In genomic region chr2:128322651-128323491, GRCh38 we compare ENCODE assay signal across 8 cellular contexts. TPM values are rescaled to one million over a fixed set of nuclear protein-coding genes. Genes with fewer than 3 reads are reported as not detected.
A peak's percentile ranks its signal among the peaks of the same experiment; 100 is the strongest.
DNase-seq lines count a peak whose midpoint lies in the region; ATAC-seq and TF ChIP-seq lines count a peak whose summit lies in the region.

No MANE protein-coding gene starts in this region.

- no peaks in the 10 kb centered on the region for H3K36me3 ChIP-seq in PC-3 (ENCODE audit: low read depth, low read length)
- no peaks in the 10 kb centered on the region for H3K36me3 ChIP-seq in naive thymus-derived CD4-positive, alpha-beta T cell (ENCODE audit: control insufficient read depth in 2 of 3, insufficient read depth in 3 of 3, low read length in 3 of 3)

- H3K4me1 ChIP-seq in PC-3 (ENCODE audit: insufficient read depth, low read length), result no peaks in the 10 kb centered on the region
- H3K4me1 ChIP-seq in naive thymus-derived CD4-positive, alpha-beta T cell (ENCODE audit: control insufficient read depth in 2 of 2, insufficient read depth in 2 of 2, low read length in 2 of 2), result peaks cover 5 to 12% of the 10 kb centered on the region in 2 donors

- intact Hi-C loops in PC-3 (cut with micrococcal nuclease), result no loop called here
- intact Hi-C loops in naive thymus-derived CD4-positive, alpha-beta T cell (cut with micrococcal nuclease), result loop anchor here (1.0 to 10.0 kb wide), 9 partner anchors 296 to 1666 kb away; partner anchors contain the start of genes SAP130 (in 2 of the 2), GYPC (in 1 of the 2) and IWS1 (in 1 of the 2)

- H3K4me2 ChIP-seq in PC-3 (ENCODE audit: low read length), result 0 out of 2 replicates have a peak overlapping the region, but pooled peaks have one; percentile 89

- no peaks in the 10 kb centered on the region for H3K9me3 ChIP-seq in PC-3 (ENCODE audit: low read length)
- no peaks in the 10 kb centered on the region for H3K9me3 ChIP-seq in naive thymus-derived CD4-positive, alpha-beta T cell (ENCODE audit: control insufficient read depth in 2 of 3, low read length in 3 of 3)

- H3K9me3 Mint-ChIP-seq in effector memory CD8-positive, alpha-beta T cell, result no peaks in the 10 kb centered on the region
- H3K9me3 Mint-ChIP-seq in naive thymus-derived CD4-positive, alpha-beta T cell, result peaks cover 0 to 1% (median 0%) of the 10 kb centered on the region in 11 donors
- H3K9me3 Mint-ChIP-seq in glutamatergic neuron (ENCODE audit: unreplicated experiment), result peaks cover 5% of the 10 kb centered on the region

- POLR2A ChIA-PET in PC-3 (lab: Charles Lee; ENCODE audit: unreplicated experiment), result no interaction called here
- POLR2A ChIA-PET in naive thymus-derived CD4-positive, alpha-beta T cell (lab: Charles Lee), result no interaction called here

- H3K27me3 ChIP-seq in PC-3 (ENCODE audit: low read length), result no peaks in the 10 kb centered on the region
- H3K27me3 ChIP-seq in naive thymus-derived CD4-positive, alpha-beta T cell (ENCODE audit: control insufficient read depth in 2 of 2, insufficient read depth in 2 of 2, low read length in 2 of 2), result no peaks in the 10 kb centered on the region

- H3K9me2 ChIP-seq in PC-3 (replicated peaks; ENCODE audit: low read length), result no peaks in the 10 kb centered on the region

- no peak overlapping the region for H3K27ac ChIP-seq in PC-3 (ENCODE audit: low read length)
- no peak overlapping the region for H3K27ac ChIP-seq in naive thymus-derived CD4-positive, alpha-beta T cell (ENCODE audit: low read depth, low read length)

- H3F3A ChIP-seq in PC-3 (ENCODE audit: low read length, unreplicated experiment), result no peaks in the 10 kb centered on the region

- peaks cover 0 to 10% of the 10 kb centered on the region in 2 donors for H3K27me3 Mint-ChIP-seq in effector memory CD8-positive, alpha-beta T cell
- H3K27me3 Mint-ChIP-seq in naive thymus-derived CD4-positive, alpha-beta T cell, result peaks cover 0 to 13% (median 0%) of the 10 kb centered on the region in 5 donors
- H3K27me3 Mint-ChIP-seq in glutamatergic neuron (ENCODE audit: unreplicated experiment), result peaks cover 7% of the 10 kb centered on the region

- H2AFZ ChIP-seq in PC-3 (ENCODE audit: low read length), result no peak overlapping the region

- DNase-seq in AG09309 (ENCODE audit: low read depth) (no peak), PC-3 (no peak), A172 (ENCODE audit: low spot score) (no peak), glutamatergic neuron (no peak)
- no peak for DNase-seq in effector memory CD8-positive, alpha-beta T cell
- DNase-seq in naive thymus-derived CD4-positive, alpha-beta T cell, result peak in 1 of 9 donors; percentile 21

- H3K36me3 Mint-ChIP-seq in effector memory CD8-positive, alpha-beta T cell (ENCODE audit: insufficient read depth), result peaks cover 3% of the 10 kb centered on the region
- no peaks in the 10 kb centered on the region for H3K36me3 Mint-ChIP-seq in naive thymus-derived CD4-positive, alpha-beta T cell
- no peaks in the 10 kb centered on the region for H3K36me3 Mint-ChIP-seq in glutamatergic neuron (ENCODE audit: unreplicated experiment)

- BruUV-seq in PC-3 (replicated peaks; lab: Mats Ljungman, UMichigan), result no TSS peak

- no peak overlapping the region for H3K27ac Mint-ChIP-seq in effector memory CD8-positive, alpha-beta T cell
- H3K27ac Mint-ChIP-seq in naive thymus-derived CD4-positive, alpha-beta T cell, result peak overlapping the region in 5 of 9 donors; percentile 6 to 78 (median 58)
- H3K27ac Mint-ChIP-seq in glutamatergic neuron (ENCODE audit: unreplicated experiment), result no peak overlapping the region

- H3K79me2 ChIP-seq in PC-3 (ENCODE audit: low read length), result no peaks in the 10 kb centered on the region

- TF ChIP-seq CTCF in AG09309 (IDR thresholded peaks at IDR 0.05; ENCODE audit: control insufficient read depth, insufficient read depth, low read depth, low read length, missing control alignments), result no peak
- no peak for TF ChIP-seq CTCF in PC-3 (conservative IDR thresholded peaks at IDR 0.05; ENCODE audit: low read depth, low read length)
- TF ChIP-seq CTCF in glutamatergic neuron (IDR thresholded peaks at IDR 0.05; ENCODE audit: partially characterized antibody, unreplicated experiment), result no peak

- ATAC-seq in PC-3, result no peak
- ATAC-seq in effector memory CD8-positive, alpha-beta T cell (replicated peaks), result no peak
- no peak for ATAC-seq in naive thymus-derived CD4-positive, alpha-beta T cell
- no peak for ATAC-seq in GM18519 (IDR thresholded peaks at IDR 0.05; ENCODE audit: low FRiP score, unreplicated experiment)
- no peak for ATAC-seq in HG03432 (IDR thresholded peaks at IDR 0.05; ENCODE audit: unreplicated experiment)

- H3K4me3 ChIP-seq in AG09309 (ENCODE audit: control insufficient read depth, low read depth, low read length) (peak overlapping the region; percentile 57), PC-3 (ENCODE audit: low read length) (peak overlapping the region; percentile 70; the same call in 1 of the 2 replicates)
- H3K4me3 ChIP-seq in naive thymus-derived CD4-positive, alpha-beta T cell (ENCODE audit: low read length), result no peak overlapping the region

- H3K9ac ChIP-seq in PC-3 (ENCODE audit: low read length), result no peak overlapping the region

- H3K4me1 Mint-ChIP-seq in effector memory CD8-positive, alpha-beta T cell (ENCODE audit: low read depth in 2 of 2), result peaks cover 13 to 15% of the 10 kb centered on the region in 2 donors
- peaks cover 6 to 22% (median 14%) of the 10 kb centered on the region in 7 donors for H3K4me1 Mint-ChIP-seq in naive thymus-derived CD4-positive, alpha-beta T cell
- peaks cover 9% of the 10 kb centered on the region for H3K4me1 Mint-ChIP-seq in glutamatergic neuron (ENCODE audit: low read depth, unreplicated experiment)

- no peaks in the 10 kb centered on the region for H4K20me1 ChIP-seq in PC-3 (ENCODE audit: low read length)

- CTCF ChIA-PET in PC-3 (lab: Charles Lee), result no interaction called here
- CTCF ChIA-PET in naive thymus-derived CD4-positive, alpha-beta T cell (lab: Charles Lee), result no interaction called here

- H3K4me3 Mint-ChIP-seq in effector memory CD8-positive, alpha-beta T cell, result peak overlapping the region; percentile 56 to 72
- peak overlapping the region; percentile 59 to 92 (median 74) for H3K4me3 Mint-ChIP-seq in naive thymus-derived CD4-positive, alpha-beta T cell
- H3K4me3 Mint-ChIP-seq in glutamatergic neuron (ENCODE audit: unreplicated experiment), result no peak overlapping the region

RNA-seq across cellular contexts. Expression of gene HS6ST1, which starts 4.2 kb away (rescaled TPM):
- total RNA-seq in PC-3 (2014; rRNA removed) (21.5 and 25.6 TPM in 2 replicates), glutamatergic neuron (ENCODE audit: unreplicated experiment) (173 TPM)
- total RNA-seq in naive thymus-derived CD4-positive, alpha-beta T cell, result 10 to 100 TPM; 10.3 to 14.3 (median 13.1) TPM
- polyA plus RNA-seq in naive thymus-derived CD4-positive, alpha-beta T cell, result 1 to 10 TPM; 1.6 to 4.3 TPM
- total RNA-seq in A172 (2014; rRNA removed; shearing (Covaris generic)), result 33.7 and 45.8 TPM in 2 replicates

Comparison
In these comparisons a context has a peak if more than half of its experiments do, and no peak if none do; other contexts are left out.
1. H3K27ac Mint-ChIP-seq: peak in naive thymus-derived CD4-positive, alpha-beta T cell (5 of 9); none in effector memory CD8-positive, alpha-beta T cell (0 of 2) and glutamatergic neuron (single experiment).